In the genomic region with DNA sequence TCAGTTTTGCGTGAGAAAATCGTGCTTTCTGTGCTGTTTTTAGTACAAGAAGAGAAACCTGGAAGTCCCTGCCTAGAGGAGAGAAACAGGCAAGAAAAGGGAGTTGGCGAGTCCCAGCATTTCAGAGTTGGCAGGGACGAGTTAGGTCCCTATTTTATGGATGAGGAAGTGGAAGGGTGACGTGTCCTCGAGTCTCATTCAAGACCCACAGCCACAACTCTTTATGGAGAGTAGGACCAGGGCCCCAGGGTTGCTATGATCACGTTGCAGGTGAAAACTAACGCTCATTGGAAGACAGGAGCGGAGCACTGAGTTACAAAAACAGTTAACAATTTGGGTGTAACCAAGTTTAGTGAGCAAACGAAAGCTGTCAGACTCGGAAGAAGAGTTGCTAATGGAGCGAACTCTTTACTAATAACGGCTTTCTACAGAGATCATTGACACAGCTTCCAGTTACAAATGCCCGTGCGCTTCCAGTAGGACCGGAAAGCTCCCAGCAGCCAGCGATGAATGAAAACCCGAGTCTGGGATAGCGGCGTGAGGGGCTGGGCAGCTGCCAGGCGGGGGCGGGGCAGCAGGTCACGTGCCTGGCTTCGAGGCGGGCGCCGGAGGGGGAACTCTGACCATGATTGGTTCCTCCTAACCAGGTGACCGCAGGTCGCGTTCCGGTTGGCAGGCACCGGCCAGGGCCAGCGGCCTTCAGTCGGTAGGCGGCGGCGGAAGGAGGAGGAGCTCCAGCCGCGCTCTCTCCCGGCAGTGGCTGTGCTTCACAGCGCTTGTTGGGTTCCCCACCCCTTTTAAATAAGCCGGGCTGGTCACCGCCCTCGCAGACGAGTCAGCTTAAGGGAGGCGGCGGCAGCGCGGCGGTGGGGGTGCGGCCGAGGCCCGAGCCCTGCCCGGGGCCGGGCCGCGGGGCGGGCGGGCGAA, we compare ENCODE assay signal across 1 cellular context.
A peak's percentile ranks its signal among the peaks of the same experiment; 100 is the strongest.
TF ChIP-seq lines count a peak whose summit lies in the region.

A gene (plus strand): TSS at position 827 of the 927 bp plus-strand sequence. CDS start 257 bp downstream, outside the sequence.

TF ChIP-seq in HepG2, 621 proteins besides CTCF, POLR2A, EP300 and RAD21 (continued from another document and continues in another):
- TF ChIP-seq, protein P1, sequence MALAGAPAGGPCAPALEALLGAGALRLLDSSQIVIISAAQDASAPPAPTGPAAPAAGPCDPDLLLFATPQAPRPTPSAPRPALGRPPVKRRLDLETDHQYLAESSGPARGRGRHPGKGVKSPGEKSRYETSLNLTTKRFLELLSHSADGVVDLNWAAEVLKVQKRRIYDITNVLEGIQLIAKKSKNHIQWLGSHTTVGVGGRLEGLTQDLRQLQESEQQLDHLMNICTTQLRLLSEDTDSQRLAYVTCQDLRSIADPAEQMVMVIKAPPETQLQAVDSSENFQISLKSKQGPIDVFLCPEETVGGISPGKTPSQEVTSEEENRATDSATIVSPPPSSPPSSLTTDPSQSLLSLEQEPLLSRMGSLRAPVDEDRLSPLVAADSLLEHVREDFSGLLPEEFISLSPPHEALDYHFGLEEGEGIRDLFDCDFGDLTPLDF (CRISPR knock-in tag; IDR thresholded peaks at IDR 0.05), result no peak
- TF ChIP-seq BORCS8-MEF2B (CRISPR knock-in tag; IDR thresholded peaks at IDR 0.05), result peak; percentile 85
- TF ChIP-seq, protein P2, sequence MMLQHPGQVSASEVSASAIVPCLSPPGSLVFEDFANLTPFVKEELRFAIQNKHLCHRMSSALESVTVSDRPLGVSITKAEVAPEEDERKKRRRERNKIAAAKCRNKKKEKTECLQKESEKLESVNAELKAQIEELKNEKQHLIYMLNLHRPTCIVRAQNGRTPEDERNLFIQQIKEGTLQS (CRISPR knock-in tag; IDR thresholded peaks at IDR 0.05), result peak; percentile 52
- peak; percentile 66; the same call in 1 of the 2 replicates for TF ChIP-seq RFXANK (CRISPR knock-in tag; IDR thresholded peaks at IDR 0.05)
- TF ChIP-seq POLR2AphosphoS5 (IDR thresholded peaks at IDR 0.05; ENCODE audit: low read depth, low read length), result peak; percentile 98
- no peak for TF ChIP-seq ZNF572 (CRISPR knock-in tag; IDR thresholded peaks at IDR 0.05)
- TF ChIP-seq FOXP1 (IDR thresholded peaks at IDR 0.05), result no peak
- TF ChIP-seq FOXP1 (CRISPR knock-in tag; IDR thresholded peaks at IDR 0.05), result no peak
- peak; percentile 78; the same call in 1 of the 2 replicates for TF ChIP-seq ZNF816 (CRISPR knock-in tag; IDR thresholded peaks at IDR 0.05; ENCODE audit: borderline replicate concordance)
- peak; percentile 86; the same call in 1 of the 2 replicates for TF ChIP-seq HDAC1 (CRISPR knock-in tag; IDR thresholded peaks at IDR 0.05)
- peak; percentile 57; the same call in 1 of the 2 replicates for TF ChIP-seq MEF2D (CRISPR knock-in tag; IDR thresholded peaks at IDR 0.05)
- no peak for TF ChIP-seq ZNF558 (CRISPR knock-in tag; IDR thresholded peaks at IDR 0.05; ENCODE audit: borderline replicate concordance)
- TF ChIP-seq ZFP82 (CRISPR knock-in tag; IDR thresholded peaks at IDR 0.05; ENCODE audit: borderline replicate concordance), result 0 out of 2 replicates have a peak, but pooled peaks have one; percentile 60
- TF ChIP-seq SP1 (IDR thresholded peaks at IDR 0.05), result no peak
- peak; percentile 91 for TF ChIP-seq SP1 (CRISPR knock-in tag; IDR thresholded peaks at IDR 0.05)
- TF ChIP-seq PHF8 (CRISPR knock-in tag; IDR thresholded peaks at IDR 0.05), result peak; percentile 67
- 0 out of 2 replicates have a peak, but pooled peaks have one; percentile 54 for TF ChIP-seq FLYWCH1 (CRISPR knock-in tag; IDR thresholded peaks at IDR 0.05)
- TF ChIP-seq ESRRA (CRISPR knock-in tag; IDR thresholded peaks at IDR 0.05; ENCODE audit: low read depth), result 0 out of 2 replicates have a peak, but pooled peaks have one; percentile 33
- TF ChIP-seq, protein P3, sequence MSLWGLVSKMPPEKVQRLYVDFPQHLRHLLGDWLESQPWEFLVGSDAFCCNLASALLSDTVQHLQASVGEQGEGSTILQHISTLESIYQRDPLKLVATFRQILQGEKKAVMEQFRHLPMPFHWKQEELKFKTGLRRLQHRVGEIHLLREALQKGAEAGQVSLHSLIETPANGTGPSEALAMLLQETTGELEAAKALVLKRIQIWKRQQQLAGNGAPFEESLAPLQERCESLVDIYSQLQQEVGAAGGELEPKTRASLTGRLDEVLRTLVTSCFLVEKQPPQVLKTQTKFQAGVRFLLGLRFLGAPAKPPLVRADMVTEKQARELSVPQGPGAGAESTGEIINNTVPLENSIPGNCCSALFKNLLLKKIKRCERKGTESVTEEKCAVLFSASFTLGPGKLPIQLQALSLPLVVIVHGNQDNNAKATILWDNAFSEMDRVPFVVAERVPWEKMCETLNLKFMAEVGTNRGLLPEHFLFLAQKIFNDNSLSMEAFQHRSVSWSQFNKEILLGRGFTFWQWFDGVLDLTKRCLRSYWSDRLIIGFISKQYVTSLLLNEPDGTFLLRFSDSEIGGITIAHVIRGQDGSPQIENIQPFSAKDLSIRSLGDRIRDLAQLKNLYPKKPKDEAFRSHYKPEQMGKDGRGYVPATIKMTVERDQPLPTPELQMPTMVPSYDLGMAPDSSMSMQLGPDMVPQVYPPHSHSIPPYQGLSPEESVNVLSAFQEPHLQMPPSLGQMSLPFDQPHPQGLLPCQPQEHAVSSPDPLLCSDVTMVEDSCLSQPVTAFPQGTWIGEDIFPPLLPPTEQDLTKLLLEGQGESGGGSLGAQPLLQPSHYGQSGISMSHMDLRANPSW (CRISPR knock-in tag; IDR thresholded peaks at IDR 0.05; ENCODE audit: borderline replicate concordance), result 0 out of 2 replicates have a peak, but pooled peaks have one; percentile 89
- TF ChIP-seq, protein P4, sequence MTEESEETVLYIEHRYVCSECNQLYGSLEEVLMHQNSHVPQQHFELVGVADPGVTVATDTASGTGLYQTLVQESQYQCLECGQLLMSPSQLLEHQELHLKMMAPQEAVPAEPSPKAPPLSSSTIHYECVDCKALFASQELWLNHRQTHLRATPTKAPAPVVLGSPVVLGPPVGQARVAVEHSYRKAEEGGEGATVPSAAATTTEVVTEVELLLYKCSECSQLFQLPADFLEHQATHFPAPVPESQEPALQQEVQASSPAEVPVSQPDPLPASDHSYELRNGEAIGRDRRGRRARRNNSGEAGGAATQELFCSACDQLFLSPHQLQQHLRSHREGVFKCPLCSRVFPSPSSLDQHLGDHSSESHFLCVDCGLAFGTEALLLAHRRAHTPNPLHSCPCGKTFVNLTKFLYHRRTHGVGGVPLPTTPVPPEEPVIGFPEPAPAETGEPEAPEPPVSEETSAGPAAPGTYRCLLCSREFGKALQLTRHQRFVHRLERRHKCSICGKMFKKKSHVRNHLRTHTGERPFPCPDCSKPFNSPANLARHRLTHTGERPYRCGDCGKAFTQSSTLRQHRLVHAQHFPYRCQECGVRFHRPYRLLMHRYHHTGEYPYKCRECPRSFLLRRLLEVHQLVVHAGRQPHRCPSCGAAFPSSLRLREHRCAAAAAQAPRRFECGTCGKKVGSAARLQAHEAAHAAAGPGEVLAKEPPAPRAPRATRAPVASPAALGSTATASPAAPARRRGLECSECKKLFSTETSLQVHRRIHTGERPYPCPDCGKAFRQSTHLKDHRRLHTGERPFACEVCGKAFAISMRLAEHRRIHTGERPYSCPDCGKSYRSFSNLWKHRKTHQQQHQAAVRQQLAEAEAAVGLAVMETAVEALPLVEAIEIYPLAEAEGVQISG (CRISPR knock-in tag; IDR thresholded peaks at IDR 0.05), result peak; percentile 53
- TF ChIP-seq, protein P5, sequence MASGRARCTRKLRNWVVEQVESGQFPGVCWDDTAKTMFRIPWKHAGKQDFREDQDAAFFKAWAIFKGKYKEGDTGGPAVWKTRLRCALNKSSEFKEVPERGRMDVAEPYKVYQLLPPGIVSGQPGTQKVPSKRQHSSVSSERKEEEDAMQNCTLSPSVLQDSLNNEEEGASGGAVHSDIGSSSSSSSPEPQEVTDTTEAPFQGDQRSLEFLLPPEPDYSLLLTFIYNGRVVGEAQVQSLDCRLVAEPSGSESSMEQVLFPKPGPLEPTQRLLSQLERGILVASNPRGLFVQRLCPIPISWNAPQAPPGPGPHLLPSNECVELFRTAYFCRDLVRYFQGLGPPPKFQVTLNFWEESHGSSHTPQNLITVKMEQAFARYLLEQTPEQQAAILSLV (CRISPR knock-in tag; IDR thresholded peaks at IDR 0.05; ENCODE audit: borderline replicate concordance), result no peak
- TF ChIP-seq, protein P6, sequence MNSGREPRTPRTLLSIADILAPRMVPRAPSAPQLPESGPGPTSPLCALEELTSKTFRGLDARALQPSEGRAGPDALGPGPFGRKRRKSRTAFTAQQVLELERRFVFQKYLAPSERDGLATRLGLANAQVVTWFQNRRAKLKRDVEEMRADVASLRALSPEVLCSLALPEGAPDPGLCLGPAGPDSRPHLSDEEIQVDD (CRISPR knock-in tag; IDR thresholded peaks at IDR 0.05; ENCODE audit: borderline replicate concordance), result 0 out of 2 replicates have a peak, but pooled peaks have one; percentile 67
- TF ChIP-seq TBL1XR1 (IDR thresholded peaks at IDR 0.05; ENCODE audit: borderline replicate concordance, low read length, partially characterized antibody), result no peak
- peak; percentile 56 for TF ChIP-seq SOX13 (IDR thresholded peaks at IDR 0.05)
- TF ChIP-seq SOX13 (CRISPR knock-in tag; conservative IDR thresholded peaks at IDR 0.05 in 1 of 2, IDR thresholded peaks at IDR 0.05 in 1 of 2), result peak in 1 of 2 experiments; percentile 20; a peak in 1 of 4 replicates
- TF ChIP-seq MIER3 (CRISPR knock-in tag; IDR thresholded peaks at IDR 0.05; ENCODE audit: borderline replicate concordance), result peak; percentile 36; the same call in 1 of the 2 replicates
- peak; percentile 78; the same call in 1 of the 2 replicates for TF ChIP-seq PHF21A (CRISPR knock-in tag; IDR thresholded peaks at IDR 0.05)
- TF ChIP-seq, protein P7, sequence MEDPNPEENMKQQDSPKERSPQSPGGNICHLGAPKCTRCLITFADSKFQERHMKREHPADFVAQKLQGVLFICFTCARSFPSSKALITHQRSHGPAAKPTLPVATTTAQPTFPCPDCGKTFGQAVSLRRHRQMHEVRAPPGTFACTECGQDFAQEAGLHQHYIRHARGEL (CRISPR knock-in tag; IDR thresholded peaks at IDR 0.05), result no peak
- TF ChIP-seq ZNF331 (CRISPR knock-in tag; IDR thresholded peaks at IDR 0.05), result peak; percentile 63; the same call in 1 of the 2 replicates
- TF ChIP-seq ZNF776 (CRISPR knock-in tag; IDR thresholded peaks at IDR 0.05), result no peak
- TF ChIP-seq, protein P8, sequence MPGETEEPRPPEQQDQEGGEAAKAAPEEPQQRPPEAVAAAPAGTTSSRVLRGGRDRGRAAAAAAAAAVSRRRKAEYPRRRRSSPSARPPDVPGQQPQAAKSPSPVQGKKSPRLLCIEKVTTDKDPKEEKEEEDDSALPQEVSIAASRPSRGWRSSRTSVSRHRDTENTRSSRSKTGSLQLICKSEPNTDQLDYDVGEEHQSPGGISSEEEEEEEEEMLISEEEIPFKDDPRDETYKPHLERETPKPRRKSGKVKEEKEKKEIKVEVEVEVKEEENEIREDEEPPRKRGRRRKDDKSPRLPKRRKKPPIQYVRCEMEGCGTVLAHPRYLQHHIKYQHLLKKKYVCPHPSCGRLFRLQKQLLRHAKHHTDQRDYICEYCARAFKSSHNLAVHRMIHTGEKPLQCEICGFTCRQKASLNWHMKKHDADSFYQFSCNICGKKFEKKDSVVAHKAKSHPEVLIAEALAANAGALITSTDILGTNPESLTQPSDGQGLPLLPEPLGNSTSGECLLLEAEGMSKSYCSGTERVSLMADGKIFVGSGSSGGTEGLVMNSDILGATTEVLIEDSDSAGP (CRISPR knock-in tag; IDR thresholded peaks at IDR 0.05; ENCODE audit: borderline replicate concordance), result peak; percentile 73
- 0 out of 2 replicates have a peak, but pooled peaks have one; percentile 19 for TF ChIP-seq ETV6 (CRISPR knock-in tag; conservative IDR thresholded peaks at IDR 0.05)
- TF ChIP-seq DNMT3B (CRISPR knock-in tag; conservative IDR thresholded peaks at IDR 0.05), result peak; percentile 50; the same call in 1 of the 2 replicates
- TF ChIP-seq MTA1 (CRISPR knock-in tag; IDR thresholded peaks at IDR 0.05; ENCODE audit: borderline replicate concordance), result no peak
- TF ChIP-seq, protein P9, sequence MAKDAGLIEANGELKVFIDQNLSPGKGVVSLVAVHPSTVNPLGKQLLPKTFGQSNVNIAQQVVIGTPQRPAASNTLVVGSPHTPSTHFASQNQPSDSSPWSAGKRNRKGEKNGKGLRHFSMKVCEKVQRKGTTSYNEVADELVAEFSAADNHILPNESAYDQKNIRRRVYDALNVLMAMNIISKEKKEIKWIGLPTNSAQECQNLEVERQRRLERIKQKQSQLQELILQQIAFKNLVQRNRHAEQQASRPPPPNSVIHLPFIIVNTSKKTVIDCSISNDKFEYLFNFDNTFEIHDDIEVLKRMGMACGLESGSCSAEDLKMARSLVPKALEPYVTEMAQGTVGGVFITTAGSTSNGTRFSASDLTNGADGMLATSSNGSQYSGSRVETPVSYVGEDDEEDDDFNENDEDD (CRISPR knock-in tag; IDR thresholded peaks at IDR 0.05; ENCODE audit: borderline replicate concordance), result peak; percentile 50; the same call in 1 of the 2 replicates
- TF ChIP-seq GABPA (IDR thresholded peaks at IDR 0.05; ENCODE audit: low read depth, low read length), result peak; percentile 45
- TF ChIP-seq GABPA (CRISPR knock-in tag; IDR thresholded peaks at IDR 0.05; ENCODE audit: low read depth), result peak; percentile 68
- TF ChIP-seq ZNF260 (CRISPR knock-in tag; IDR thresholded peaks at IDR 0.05; ENCODE audit: borderline replicate concordance, low read depth), result no peak
- TF ChIP-seq, protein P10, sequence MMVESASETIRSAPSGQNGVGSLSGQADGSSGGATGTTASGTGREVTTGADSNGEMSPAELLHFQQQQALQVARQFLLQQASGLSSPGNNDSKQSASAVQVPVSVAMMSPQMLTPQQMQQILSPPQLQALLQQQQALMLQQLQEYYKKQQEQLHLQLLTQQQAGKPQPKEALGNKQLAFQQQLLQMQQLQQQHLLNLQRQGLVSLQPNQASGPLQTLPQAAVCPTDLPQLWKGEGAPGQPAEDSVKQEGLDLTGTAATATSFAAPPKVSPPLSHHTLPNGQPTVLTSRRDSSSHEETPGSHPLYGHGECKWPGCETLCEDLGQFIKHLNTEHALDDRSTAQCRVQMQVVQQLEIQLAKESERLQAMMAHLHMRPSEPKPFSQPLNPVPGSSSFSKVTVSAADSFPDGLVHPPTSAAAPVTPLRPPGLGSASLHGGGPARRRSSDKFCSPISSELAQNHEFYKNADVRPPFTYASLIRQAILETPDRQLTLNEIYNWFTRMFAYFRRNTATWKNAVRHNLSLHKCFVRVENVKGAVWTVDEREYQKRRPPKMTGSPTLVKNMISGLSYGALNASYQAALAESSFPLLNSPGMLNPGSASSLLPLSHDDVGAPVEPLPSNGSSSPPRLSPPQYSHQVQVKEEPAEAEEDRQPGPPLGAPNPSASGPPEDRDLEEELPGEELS (CRISPR knock-in tag; IDR thresholded peaks at IDR 0.05), result peak; percentile 55
- peak; percentile 78 for TF ChIP-seq TGIF2 (CRISPR knock-in tag; IDR thresholded peaks at IDR 0.05)
- TF ChIP-seq ZNF547 (CRISPR knock-in tag; IDR thresholded peaks at IDR 0.05), result peak; percentile 57
- TF ChIP-seq, protein P11, sequence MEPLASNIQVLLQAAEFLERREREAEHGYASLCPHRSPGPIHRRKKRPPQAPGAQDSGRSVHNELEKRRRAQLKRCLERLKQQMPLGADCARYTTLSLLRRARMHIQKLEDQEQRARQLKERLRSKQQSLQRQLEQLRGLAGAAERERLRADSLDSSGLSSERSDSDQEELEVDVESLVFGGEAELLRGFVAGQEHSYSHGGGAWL (CRISPR knock-in tag; IDR thresholded peaks at IDR 0.05), result 0 out of 2 replicates have a peak, but pooled peaks have one; percentile 13
- 0 out of 2 replicates have a peak, but pooled peaks have one; percentile 89 for TF ChIP-seq ARID2 (CRISPR knock-in tag; IDR thresholded peaks at IDR 0.05; ENCODE audit: borderline replicate concordance)
- TF ChIP-seq ZIK1 (CRISPR knock-in tag; IDR thresholded peaks at IDR 0.05; ENCODE audit: borderline replicate concordance, low read depth), result 0 out of 2 replicates have a peak, but pooled peaks have one; percentile 41
- TF ChIP-seq ZNF768 (CRISPR knock-in tag; IDR thresholded peaks at IDR 0.05), result peak; percentile 35; the same call in 1 of the 2 replicates
- TF ChIP-seq ZNF124 (CRISPR knock-in tag; IDR thresholded peaks at IDR 0.05), result no peak; the same call in 1 of the 2 replicates
- TF ChIP-seq CEBPG (CRISPR knock-in tag; IDR thresholded peaks at IDR 0.05), result no peak; the same call in 1 of the 2 replicates
